In genomic region chr12:57240069-57240921, GRCh38 we compare ENCODE assay signal across 1 cellular context.
A peak's percentile ranks its signal among the peaks of the same experiment; 100 is the strongest.
TF ChIP-seq lines count a peak whose summit lies in the region.

No MANE protein-coding gene starts in this region.

TF ChIP-seq in HepG2, 621 proteins besides CTCF, POLR2A, EP300 and RAD21 (continued from another document and continues in another):
- no peak for TF ChIP-seq AFF4 (CRISPR knock-in tag; IDR thresholded peaks at IDR 0.05)
- TF ChIP-seq ZFP90 (CRISPR knock-in tag; IDR thresholded peaks at IDR 0.05; ENCODE audit: borderline replicate concordance): no peak
- peak; percentile 68 to 97; a peak in 3 of 4 replicates for TF ChIP-seq ATF4 (CRISPR knock-in tag; IDR thresholded peaks at IDR 0.05)
- TF ChIP-seq ZNF530 (CRISPR knock-in tag; IDR thresholded peaks at IDR 0.05; ENCODE audit: low read depth): no peak
- TF ChIP-seq ZUFSP (CRISPR knock-in tag; IDR thresholded peaks at IDR 0.05; ENCODE audit: borderline replicate concordance): no peak
- 0 out of 2 replicates have a peak, but pooled peaks have one; percentile 54 for TF ChIP-seq POGK (CRISPR knock-in tag; conservative IDR thresholded peaks at IDR 0.05)
- TF ChIP-seq HOMEZ (CRISPR knock-in tag; IDR thresholded peaks at IDR 0.05; ENCODE audit: low read depth): no peak
- no peak; the same call in 1 of the 2 replicates for TF ChIP-seq ZNF501 (CRISPR knock-in tag; IDR thresholded peaks at IDR 0.05)
- TF ChIP-seq FOXK1 (CRISPR knock-in tag; IDR thresholded peaks at IDR 0.05; ENCODE audit: borderline replicate concordance, low read depth): peak; percentile 14; the same call in 1 of the 2 replicates
- no peak for TF ChIP-seq SKI (IDR thresholded peaks at IDR 0.05; ENCODE audit: partially characterized antibody)
- no peak for TF ChIP-seq TOE1 (CRISPR knock-in tag; IDR thresholded peaks at IDR 0.05)
- TF ChIP-seq ZBTB14 (CRISPR knock-in tag; IDR thresholded peaks at IDR 0.05): peak; percentile 64
- no peak for TF ChIP-seq ZNF678 (CRISPR knock-in tag; IDR thresholded peaks at IDR 0.05)
- no peak for TF ChIP-seq ZSCAN12 (CRISPR knock-in tag; IDR thresholded peaks at IDR 0.05)
- TF ChIP-seq ZNF687 (CRISPR knock-in tag; IDR thresholded peaks at IDR 0.05): peak; percentile 44; the same call in 1 of the 2 replicates
- TF ChIP-seq ZNF879 (CRISPR knock-in tag; IDR thresholded peaks at IDR 0.05): no peak
- no peak for TF ChIP-seq TIGD3 (CRISPR knock-in tag; IDR thresholded peaks at IDR 0.05; ENCODE audit: borderline replicate concordance)
- TF ChIP-seq ZNF780A (CRISPR knock-in tag; IDR thresholded peaks at IDR 0.05): 0 out of 2 replicates have a peak, but pooled peaks have one; percentile 42
- no peak for TF ChIP-seq ZNF276 (CRISPR knock-in tag; IDR thresholded peaks at IDR 0.05; ENCODE audit: low read depth)
- TF ChIP-seq BRF2 (CRISPR knock-in tag; IDR thresholded peaks at IDR 0.05): no peak
- TF ChIP-seq NBN (conservative IDR thresholded peaks at IDR 0.05): no peak
- no peak for TF ChIP-seq RFXANK (CRISPR knock-in tag; IDR thresholded peaks at IDR 0.05)
- no peak for TF ChIP-seq ZNF512B (CRISPR knock-in tag; IDR thresholded peaks at IDR 0.05; ENCODE audit: borderline replicate concordance)
- TF ChIP-seq ZNF546 (CRISPR knock-in tag; conservative IDR thresholded peaks at IDR 0.05): no peak
- TF ChIP-seq TAF1 (CRISPR knock-in tag; IDR thresholded peaks at IDR 0.05): no peak
- TF ChIP-seq ZNF274 (CRISPR knock-in tag; IDR thresholded peaks at IDR 0.05): no peak
- TF ChIP-seq MTA1 (CRISPR knock-in tag; IDR thresholded peaks at IDR 0.05; ENCODE audit: borderline replicate concordance): 0 out of 2 replicates have a peak, but pooled peaks have one; percentile 10
- TF ChIP-seq ZNF547 (CRISPR knock-in tag; IDR thresholded peaks at IDR 0.05): no peak
- TF ChIP-seq FOXK2 (IDR thresholded peaks at IDR 0.05): no peak
- no peak for TF ChIP-seq PITX1 (CRISPR knock-in tag; IDR thresholded peaks at IDR 0.05)
- TF ChIP-seq ZNF180 (CRISPR knock-in tag; IDR thresholded peaks at IDR 0.05; ENCODE audit: borderline replicate concordance, low read depth): no peak
- no peak for TF ChIP-seq ZNF234 (CRISPR knock-in tag; conservative IDR thresholded peaks at IDR 0.05)
- no peak for TF ChIP-seq HDAC2 (CRISPR knock-in tag; IDR thresholded peaks at IDR 0.05)
- no peak for TF ChIP-seq ZNF720 (CRISPR knock-in tag; IDR thresholded peaks at IDR 0.05)
- TF ChIP-seq ZNF749 (CRISPR knock-in tag; IDR thresholded peaks at IDR 0.05; ENCODE audit: borderline replicate concordance): no peak
